In the genomic region with DNA sequence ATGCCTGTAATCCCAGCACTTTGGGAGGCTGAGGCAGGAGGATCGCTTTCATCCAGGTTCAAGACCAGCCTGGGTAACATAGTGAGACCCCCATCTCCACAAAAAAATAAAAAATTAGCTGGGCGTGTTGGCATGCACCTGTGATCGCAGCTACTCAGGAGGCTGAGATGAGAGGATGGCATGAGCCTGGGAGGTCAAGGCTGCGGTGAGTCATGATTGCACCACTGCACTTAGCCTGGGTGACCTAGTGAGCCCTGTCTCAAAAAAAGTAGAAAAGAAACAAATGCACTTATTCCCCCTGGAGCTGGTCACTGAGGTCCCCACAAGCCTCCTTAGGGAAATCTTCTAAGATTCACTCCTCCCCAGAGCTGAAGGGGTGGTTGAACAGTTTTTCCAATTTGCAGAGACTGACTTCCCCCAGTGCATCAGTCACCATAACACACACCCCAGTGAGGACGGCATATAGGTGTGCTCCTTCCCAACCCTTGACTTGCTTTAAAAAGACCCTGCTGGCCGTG, we compare ENCODE assay signal across 9 cellular contexts. TPM values are rescaled to one million over a fixed set of nuclear protein-coding genes. Genes with fewer than 3 reads are reported as not detected.
DNase-seq lines count a peak whose midpoint lies in the region; ATAC-seq, FAIRE-seq and TF ChIP-seq lines count a peak whose summit lies in the region.
"Had no signal": no experiment of that assay in that cellular context is flagged by ENCODE, and none has a peak within 500 bp of the region (broad histone marks: within the 10 kb centered on the region; RNA-seq: fewer than 3 reads in every experiment).

No MANE protein-coding gene starts in this region.

- no peak overlapping the region for H3K9ac ChIP-seq in astrocyte (ENCODE audit: low read length)

- ATAC-seq in stimulated activated naive B cell treated with anti-CD40 and anti-IgM and Interleukin-4, amounts not matched to agents 10 μg/mL and 1 μg/mL and 100 μg/mL, for 72 hours (replicated peaks), result peak in 1 of 2 donors; percentile 7
- ATAC-seq in HG03521 (IDR thresholded peaks at IDR 0.05; ENCODE audit: unreplicated experiment), result no peak

- no peaks in the 10 kb centered on the region for H3K27me3 ChIP-seq in astrocyte (ENCODE audit: insufficient read depth, low read length)

- peaks cover 36% of the 10 kb centered on the region for H3K79me2 ChIP-seq in astrocyte (ENCODE audit: insufficient read depth, low read length)

- no peaks in the 10 kb centered on the region for H3K36me3 Mint-ChIP-seq in HFFc6 (ENCODE audit: low read depth)
- H3K36me3 Mint-ChIP-seq in astrocyte (ENCODE audit: low read depth, unreplicated experiment), result no peaks in the 10 kb centered on the region
- H3K36me3 Mint-ChIP-seq in stimulated activated naive B cell treated with anti-CD40 and anti-IgM and Interleukin-4, amounts not matched to agents 10 μg/mL and 1 μg/mL and 100 μg/mL, for 72 hours, result peaks cover 0 to 11% of the 10 kb centered on the region in 2 donors

- peaks cover 8% of the 10 kb centered on the region; the same call in 1 of the 2 replicates for H3K27me3 Mint-ChIP-seq in HFFc6 (ENCODE audit: insufficient read depth)
- peaks cover 5% of the 10 kb centered on the region for H3K27me3 Mint-ChIP-seq in astrocyte (ENCODE audit: low read depth, unreplicated experiment)
- peaks cover 7 to 40% of the 10 kb centered on the region in 2 donors for H3K27me3 Mint-ChIP-seq in stimulated activated naive B cell treated with anti-CD40 and anti-IgM and Interleukin-4, amounts not matched to agents 10 μg/mL and 1 μg/mL and 100 μg/mL, for 72 hours

- H3K4me1 Mint-ChIP-seq in HFFc6 (ENCODE audit: low read depth), result peaks cover 39% of the 10 kb centered on the region
- H3K4me1 Mint-ChIP-seq in astrocyte (ENCODE audit: low read depth, unreplicated experiment), result peaks cover 22% of the 10 kb centered on the region
- H3K4me1 Mint-ChIP-seq in stimulated activated naive B cell treated with anti-CD40 and anti-IgM and Interleukin-4, amounts not matched to agents 10 μg/mL and 1 μg/mL and 100 μg/mL, for 72 hours, result peaks cover 39 to 73% of the 10 kb centered on the region in 2 donors

- no peak overlapping the region for H3K27ac ChIP-seq in astrocyte (ENCODE audit: low read depth, low read length)

- H3K27ac Mint-ChIP-seq in HFFc6, result no peak overlapping the region
- peak overlapping the region; percentile 53 for H3K27ac Mint-ChIP-seq in astrocyte (ENCODE audit: unreplicated experiment)
- no peak overlapping the region for H3K27ac Mint-ChIP-seq in stimulated activated naive B cell treated with anti-CD40 and anti-IgM and Interleukin-4, amounts not matched to agents 10 μg/mL and 1 μg/mL and 100 μg/mL, for 72 hours

- H3K4me2 ChIP-seq in astrocyte (ENCODE audit: low read length), result peak overlapping the region; percentile 97

- no peak for FAIRE-seq in astrocyte (lab: Jason Lieb, UNC)

- peak overlapping the region; percentile 1 for H3K4me3 Mint-ChIP-seq in HFFc6
- H3K4me3 Mint-ChIP-seq in astrocyte (ENCODE audit: unreplicated experiment), result peak overlapping the region; percentile 81
- H3K4me3 Mint-ChIP-seq in stimulated activated naive B cell treated with anti-CD40 and anti-IgM and Interleukin-4, amounts not matched to agents 10 μg/mL and 1 μg/mL and 100 μg/mL, for 72 hours, result peak overlapping the region; percentile 5 to 41

- TF ChIP-seq CTCF in HFFc6 (IDR thresholded peaks at IDR 0.05) (no peak), astrocyte (IDR thresholded peaks at IDR 0.05; ENCODE audit: insufficient read depth, low read depth, low read length) (no peak)

- peaks cover 22% of the 10 kb centered on the region for H4K20me1 ChIP-seq in astrocyte (ENCODE audit: insufficient read depth, low read length)

- H3K4me1 ChIP-seq in astrocyte (ENCODE audit: insufficient read depth, low read length), result peaks cover 16% of the 10 kb centered on the region

- H3K4me3 ChIP-seq in astrocyte (ENCODE audit: insufficient read depth, low read depth, low read length), result peak overlapping the region; percentile 80

- DNase-seq in HFFc6 (no peak), astrocyte (ENCODE audit: low read depth) (no peak), kidney tubule cell (ENCODE audit: low spot score) (peak; percentile 53), HK-2 (ENCODE audit: unreplicated experiment) (no peak), KBM-7 (no peak), HuH-7.5 (ENCODE audit: low spot score) (no peak)
- DNase-seq in stimulated activated naive B cell treated with anti-CD40 and anti-IgM and Interleukin-4, amounts not matched to agents 10 μg/mL and 1 μg/mL and 100 μg/mL, for 72 hours, result no peak
- DNase-seq: activated CD8-positive, alpha-beta memory T cell treated with anti-CD3 and anti-CD28 coated beads for 24 hours had no signal

- no peaks in the 10 kb centered on the region for H3K36me3 ChIP-seq in astrocyte (ENCODE audit: insufficient read depth, low read length)

- no peak overlapping the region for H2AFZ ChIP-seq in astrocyte (ENCODE audit: low read depth, low read length)

- H3K9me3 Mint-ChIP-seq in HFFc6, result no peaks in the 10 kb centered on the region
- H3K9me3 Mint-ChIP-seq in astrocyte (ENCODE audit: unreplicated experiment), result no peaks in the 10 kb centered on the region
- no peaks in the 10 kb centered on the region for H3K9me3 Mint-ChIP-seq in stimulated activated naive B cell treated with anti-CD40 and anti-IgM and Interleukin-4, amounts not matched to agents 10 μg/mL and 1 μg/mL and 100 μg/mL, for 72 hours

- no peaks in the 10 kb centered on the region for H3K9me3 ChIP-seq in astrocyte (ENCODE audit: insufficient read depth, low read depth, low read length)

- in situ Hi-C loops in KBM-7 (cut with MboI; ENCODE audit: low pct_unique_long_range_greater_than_20kb, low sequenced_read_pairs), result no loop called here

RNA-seq across cellular contexts. Expression of gene CD9, which starts 1.6 kb away (rescaled TPM):
- total RNA-seq in HFFc6 (2021; fragmentation: NEBNext Ultra II Directional; extraction: Animal tissue kit (Norgen Biotek cat#: 25700)), result 10 to 100 TPM; 43.2 to 72.6 (median 46.4) TPM
- 46.0 and 52.2 TPM in 2 replicates for total RNA-seq in astrocyte

Comparison
In these comparisons a context has a peak if more than half of its experiments do, and no peak if none do; other contexts are left out.
1. H3K4me3 Mint-ChIP-seq: peak in every context shown above with its lines; median percentile 81 in astrocyte; 23 in stimulated activated naive B cell treated with anti-CD40 and anti-IgM and Interleukin-4, amounts not matched to agents 10 μg/mL and 1 μg/mL and 100 μg/mL, for 72 hours; 1 in HFFc6.